1 cellular context compared by ENCODE assay signal in genomic region chr5:177366528-177367322, GRCh38.
TF ChIP-seq lines count a peak whose summit lies in the region.

No MANE protein-coding gene starts in this region.

TF ChIP-seq in HepG2, 621 proteins besides CTCF, POLR2A, EP300 and RAD21 (continued from another document and continues in another):
- TF ChIP-seq KDM2A (CRISPR knock-in tag; IDR thresholded peaks at IDR 0.05; ENCODE audit: borderline replicate concordance, low read depth) (peak; percentile 46; the same call in 1 of the 2 replicates), TEAD3 (CRISPR knock-in tag; optimal IDR thresholded peaks at IDR 0.05; ENCODE audit: borderline replicate concordance) (no peak), PLRG1 (conservative IDR thresholded peaks at IDR 0.05) (no peak), ZFX (CRISPR knock-in tag; IDR thresholded peaks at IDR 0.05; ENCODE audit: low read depth) (peak; percentile 90), RBFOX2 (IDR thresholded peaks at IDR 0.05; ENCODE audit: low read depth, low read length) (peak; percentile 80), TRAFD1 (CRISPR knock-in tag; IDR thresholded peaks at IDR 0.05; ENCODE audit: borderline replicate concordance) (no peak), MAF1 (CRISPR knock-in tag; IDR thresholded peaks at IDR 0.05; ENCODE audit: borderline replicate concordance) (0 out of 2 replicates have a peak, but pooled peaks have one; percentile 21), SOX6 (IDR thresholded peaks at IDR 0.05) (no peak), SOX6 (CRISPR knock-in tag; IDR thresholded peaks at IDR 0.05) (peak; percentile 70), SATB2 (CRISPR knock-in tag; IDR thresholded peaks at IDR 0.05) (no peak), MIXL1 (CRISPR knock-in tag; IDR thresholded peaks at IDR 0.05) (0 out of 2 replicates have a peak, but pooled peaks have one; percentile 10), MEIS2 (CRISPR knock-in tag; IDR thresholded peaks at IDR 0.05) (no peak), HDAC1 (CRISPR knock-in tag; IDR thresholded peaks at IDR 0.05) (peak; percentile 46; the same call in 1 of the 2 replicates), ZNF207 (IDR thresholded peaks at IDR 0.05; ENCODE audit: borderline replicate concordance) (no peak), ZMYM3 (CRISPR knock-in tag; IDR thresholded peaks at IDR 0.05) (peak; percentile 28; the same call in 1 of the 2 replicates), ZNF414 (CRISPR knock-in tag; IDR thresholded peaks at IDR 0.05) (no peak), KLF16 (CRISPR knock-in tag; IDR thresholded peaks at IDR 0.05) (peak in 1 of 2 experiments; percentile 54; a peak in 1 of 4 replicates), MTA1 (CRISPR knock-in tag; IDR thresholded peaks at IDR 0.05; ENCODE audit: borderline replicate concordance) (0 out of 2 replicates have a peak, but pooled peaks have one; percentile 18), ZNF615 (CRISPR knock-in tag; IDR thresholded peaks at IDR 0.05; ENCODE audit: borderline replicate concordance) (0 out of 2 replicates have a peak, but pooled peaks have one; percentile 28), GABPB1 (CRISPR knock-in tag; IDR thresholded peaks at IDR 0.05) (peak; percentile 42; the same call in 1 of the 2 replicates), IKZF5 (CRISPR knock-in tag; IDR thresholded peaks at IDR 0.05) (peak; percentile 33; the same call in 1 of the 2 replicates), RBM39 (IDR thresholded peaks at IDR 0.05; ENCODE audit: low read depth, low read length, poor library complexity, severe bottlenecking) (peak; percentile 64), ELF1 (CRISPR knock-in tag; IDR thresholded peaks at IDR 0.05) (0 out of 2 replicates have a peak, but pooled peaks have one; percentile 12), ZNF263 (CRISPR knock-in tag; IDR thresholded peaks at IDR 0.05) (peak; percentile 97), ZNF430 (CRISPR knock-in tag; IDR thresholded peaks at IDR 0.05) (peak; percentile 31), NR2C2 (CRISPR knock-in tag; IDR thresholded peaks at IDR 0.05; ENCODE audit: borderline replicate concordance) (0 out of 2 replicates have a peak, but pooled peaks have one; percentile 33), ZBTB20 (CRISPR knock-in tag; IDR thresholded peaks at IDR 0.05; ENCODE audit: borderline replicate concordance, low read depth) (peak; percentile 36; the same call in 1 of the 2 replicates), ZNF318 (CRISPR knock-in tag; IDR thresholded peaks at IDR 0.05) (no peak), ZNF784 (CRISPR knock-in tag; IDR thresholded peaks at IDR 0.05; ENCODE audit: borderline replicate concordance) (no peak), PITX1 (CRISPR knock-in tag; IDR thresholded peaks at IDR 0.05) (0 out of 2 replicates have a peak, but pooled peaks have one; percentile 35), ZBTB7A (CRISPR knock-in tag; IDR thresholded peaks at IDR 0.05) (peak; percentile 55; the same call in 1 of the 2 replicates), HNRNPL (IDR thresholded peaks at IDR 0.05; ENCODE audit: low read depth, low read length) (0 out of 2 replicates have a peak, but pooled peaks have one; percentile 64), ATF2 (CRISPR knock-in tag; IDR thresholded peaks at IDR 0.05) (0 out of 2 replicates have a peak, but pooled peaks have one; percentile 43), ZNF691 (CRISPR knock-in tag; IDR thresholded peaks at IDR 0.05; ENCODE audit: borderline replicate concordance, low read depth) (peak; percentile 52; the same call in 1 of the 2 replicates), ZNF710 (CRISPR knock-in tag; IDR thresholded peaks at IDR 0.05; ENCODE audit: borderline replicate concordance) (0 out of 2 replicates have a peak, but pooled peaks have one; percentile 21), DMAP1 (CRISPR knock-in tag; IDR thresholded peaks at IDR 0.05) (peak; percentile 78; the same call in 1 of the 2 replicates), ZMYM2 (CRISPR knock-in tag; IDR thresholded peaks at IDR 0.05) (0 out of 2 replicates have a peak, but pooled peaks have one; percentile 7), ZNF883 (CRISPR knock-in tag; IDR thresholded peaks at IDR 0.05; ENCODE audit: not compliant biosample characterization) (peak; percentile 24), ZNF543 (CRISPR knock-in tag; IDR thresholded peaks at IDR 0.05) (peak; percentile 66; the same call in 1 of the 2 replicates), KMT2B (CRISPR knock-in tag; IDR thresholded peaks at IDR 0.05) (peak; percentile 48; the same call in 1 of the 2 replicates), ZNF891 (CRISPR knock-in tag; IDR thresholded peaks at IDR 0.05) (0 out of 2 replicates have a peak, but pooled peaks have one; percentile 11), ASH2L (IDR thresholded peaks at IDR 0.05; ENCODE audit: insufficient read length, low read depth, low read length) (peak; percentile 43), ZFY (CRISPR knock-in tag; IDR thresholded peaks at IDR 0.05) (peak; percentile 78), ZNF362 (CRISPR knock-in tag; IDR thresholded peaks at IDR 0.05; ENCODE audit: borderline replicate concordance) (0 out of 2 replicates have a peak, but pooled peaks have one; percentile 13), POLR2G (IDR thresholded peaks at IDR 0.05; ENCODE audit: low read depth, low read length) (peak; percentile 68), ERF (CRISPR knock-in tag; IDR thresholded peaks at IDR 0.05) (peak; percentile 70; the same call in 1 of the 2 replicates)
